1 cellular context compared by ENCODE assay signal in the genomic region with DNA sequence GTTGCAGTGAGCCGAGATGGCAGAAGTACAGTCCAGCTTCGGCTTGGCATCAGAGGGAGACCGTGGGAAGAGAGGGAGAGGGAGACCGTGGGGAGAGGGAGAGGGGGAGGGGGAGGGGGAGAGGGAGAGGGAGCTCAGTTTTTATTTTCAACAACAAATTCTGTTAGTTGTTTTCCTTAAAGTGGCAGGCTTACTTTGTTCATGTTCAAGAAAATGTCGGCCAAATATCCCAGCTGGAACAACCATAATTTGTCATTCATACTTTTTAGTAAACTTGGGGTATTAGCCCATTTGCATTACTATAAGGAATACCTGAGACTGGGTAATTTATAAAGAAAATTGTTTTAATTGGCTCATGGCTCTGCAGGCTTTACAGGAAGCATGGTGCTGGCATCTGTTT.
TF ChIP-seq lines count a peak whose summit lies in the region.

No MANE protein-coding gene starts in this region.

TF ChIP-seq in K562, 482 proteins besides CTCF, POLR2A, EP300 and RAD21:
- TF ChIP-seq, protein P1, sequence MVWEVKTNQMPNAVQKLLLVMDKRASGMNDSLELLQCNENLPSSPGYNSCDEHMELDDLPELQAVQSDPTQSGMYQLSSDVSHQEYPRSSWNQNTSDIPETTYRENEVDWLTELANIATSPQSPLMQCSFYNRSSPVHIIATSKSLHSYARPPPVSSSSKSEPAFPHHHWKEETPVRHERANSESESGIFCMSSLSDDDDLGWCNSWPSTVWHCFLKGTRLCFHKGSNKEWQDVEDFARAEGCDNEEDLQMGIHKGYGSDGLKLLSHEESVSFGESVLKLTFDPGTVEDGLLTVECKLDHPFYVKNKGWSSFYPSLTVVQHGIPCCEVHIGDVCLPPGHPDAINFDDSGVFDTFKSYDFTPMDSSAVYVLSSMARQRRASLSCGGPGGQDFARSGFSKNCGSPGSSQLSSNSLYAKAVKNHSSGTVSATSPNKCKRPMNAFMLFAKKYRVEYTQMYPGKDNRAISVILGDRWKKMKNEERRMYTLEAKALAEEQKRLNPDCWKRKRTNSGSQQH (CRISPR knock-in tag; IDR thresholded peaks at IDR 0.05) = no peak
- TF ChIP-seq HNRNPK (IDR thresholded peaks at IDR 0.05; ENCODE audit: low read depth, low read length, poor library complexity, severe bottlenecking) (peak; percentile 52), KDM1A (IDR thresholded peaks at IDR 0.05) (peak in 1 of 2 experiments; percentile 20; a peak in 1 of 4 replicates)
